ENCODE assay signal across 10 cellular contexts in the genomic region with DNA sequence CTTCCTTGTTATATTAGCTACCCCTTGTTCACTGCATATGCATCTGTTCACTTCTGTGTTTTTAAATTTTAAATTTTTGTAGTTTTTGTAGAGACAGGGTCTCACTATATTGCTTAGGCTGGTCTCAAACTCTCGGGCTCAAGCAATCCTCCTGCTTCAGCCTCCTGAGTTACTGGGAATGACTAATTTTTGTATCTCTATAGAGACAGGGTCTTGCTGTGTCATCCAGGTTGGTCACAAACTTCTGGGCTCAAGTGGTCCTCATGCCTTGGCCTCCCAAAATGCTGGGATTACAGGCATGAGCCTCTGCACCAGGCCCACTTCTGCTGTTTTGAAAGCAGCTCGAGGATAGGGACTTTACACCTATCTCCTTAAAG.
A peak's percentile ranks its signal among the peaks of the same experiment; 100 is the strongest.
DNase-seq lines count a peak whose midpoint lies in the region; ATAC-seq lines count a peak whose summit lies in the region.
"Had no signal": no experiment of that assay in that cellular context is flagged by ENCODE, and none has a peak within 500 bp of the region (broad histone marks: within the 10 kb centered on the region; RNA-seq: fewer than 3 reads in every experiment).

No MANE protein-coding gene starts in this region.

- peaks cover 0 to 10% (median 6%) of the 10 kb centered on the region in 3 donors for H3K36me3 Mint-ChIP-seq in naive thymus-derived CD8-positive, alpha-beta T cell
- H3K36me3 Mint-ChIP-seq: WTC11 had no signal

- POLR2A ChIA-PET in naive thymus-derived CD8-positive, alpha-beta T cell (lab: Charles Lee) = interaction anchor here (0.6 to 2.0 kb wide), 6 partner anchors 12 to 162 kb away, joined by 3 to 9 read pairs (median 4); no protein-coding TSS in a partner anchor

- peaks cover 0 to 10% (median 0%) of the 10 kb centered on the region in 9 donors for H3K9me3 Mint-ChIP-seq in naive thymus-derived CD8-positive, alpha-beta T cell
- H3K9me3 Mint-ChIP-seq: GM23338, WTC11 had no signal

- peak overlapping the region; percentile 68 to 97 (median 90) for H3K27ac Mint-ChIP-seq in naive thymus-derived CD8-positive, alpha-beta T cell
- H3K27ac Mint-ChIP-seq: GM23338, WTC11 had no signal

- H3K27ac ChIP-seq in caudate nucleus (ENCODE audit: low read depth, low read length) = no peak overlapping the region
- H3K27ac ChIP-seq: prostate gland had no signal

- H3K4me1 Mint-ChIP-seq in naive thymus-derived CD8-positive, alpha-beta T cell = peaks cover 24 to 74% (median 71%) of the 10 kb centered on the region in 4 donors

- H3K27me3 Mint-ChIP-seq in naive thymus-derived CD8-positive, alpha-beta T cell = no peaks in the 10 kb centered on the region

- DNase-seq in naive thymus-derived CD8-positive, alpha-beta T cell = no peak
- no peak for DNase-seq in cardiac septum (ENCODE audit: low spot score)
- DNase-seq in caudate nucleus (lab: John Stamatoyannopoulos, UW) = no peak
- DNase-seq in NCI-H2107 treated with DMSO at 0.1 percent for 48 hours (lab: John Stamatoyannopoulos, UW; ENCODE audit: unreplicated experiment) = no peak

- H3K4me3 Mint-ChIP-seq in naive thymus-derived CD8-positive, alpha-beta T cell = peak overlapping the region; percentile 48 to 80 (median 70)
- H3K4me3 Mint-ChIP-seq: GM23338, WTC11 had no signal

- intact Hi-C loops in cardiac septum (cut with DNase I) = no loop called here

- ATAC-seq in GM19043 (IDR thresholded peaks at IDR 0.05; ENCODE audit: low read depth, unreplicated experiment) (peak; percentile 20), GM21825 (IDR thresholded peaks at IDR 0.05; ENCODE audit: unreplicated experiment) (peak; percentile 19), HG03469 (IDR thresholded peaks at IDR 0.05; ENCODE audit: unreplicated experiment) (peak; percentile 15)
- no peak for ATAC-seq in naive thymus-derived CD8-positive, alpha-beta T cell
- ATAC-seq: GM23338, WTC11 had no signal

Comparison
In these comparisons a context has a peak if more than half of its experiments do, and no peak if none do; other contexts are left out.
1. ATAC-seq: peak in GM19043 (single experiment), GM21825 (single experiment) and HG03469 (single experiment); none in naive thymus-derived CD8-positive, alpha-beta T cell (0 of 2).